ENCODE assay signal across 23 cellular contexts in genomic region chr10:8310930-8311329, GRCh38.
DNase-seq lines count a peak whose midpoint lies in the region; ATAC-seq and TF ChIP-seq lines count a peak whose summit lies in the region.
"Had no signal": no experiment of that assay in that cellular context is flagged by ENCODE, and none has a peak within 500 bp of the region (broad histone marks: within the 10 kb centered on the region; RNA-seq: fewer than 3 reads in every experiment).

No MANE protein-coding gene starts in this region.

- H2BK120ac ChIP-seq in neuronal stem cell (ENCODE audit: low read depth, low read length) = no peak overlapping the region

- H3K4me1 ChIP-seq in HEK293 (ENCODE audit: control insufficient read depth, insufficient read depth, low read length) (peaks cover 6% of the 10 kb centered on the region; the same call in 1 of the 2 replicates), endodermal cell (ENCODE audit: control insufficient read depth, insufficient read depth, low read length) (peaks cover 11% of the 10 kb centered on the region), neuronal stem cell (ENCODE audit: control insufficient read depth in 2 of 2, insufficient read depth in 1 of 2, low read depth in 1 of 2, low read length in 2 of 2) (peaks cover 2 to 5% of the 10 kb centered on the region in 2 donors)
- H3K4me1 ChIP-seq: BLaER1 had no signal

- no peak overlapping the region for H2AK5ac ChIP-seq in neuronal stem cell (ENCODE audit: low read depth, low read length)

- DNase-seq in endodermal cell (no peak), neuronal stem cell (ENCODE audit: low spot score) (no peak)
- DNase-seq in activated T-helper 2 cell treated with anti-CD3 and anti-CD28 coated beads, Interferon-gamma antibody, Interleukin-2, Interleukin-4, amounts not matched to agents 10 μg/mL and 5 μg/mL and 100 μg/mL, durations not matched to agents 14 hours and 24 hours and 36 hours (ENCODE audit: low spot score) = no peak
- DNase-seq: 8988T; ACHN; BE2C; C1 segment of cervical spinal cord; CD4-positive, alpha-beta memory T cell; CD4-positive, CD25-positive, alpha-beta regulatory T cell; CD8-positive, alpha-beta memory T cell; COR-L47; DMS 273 treated with DMSO at 0.1 percent for 48 hours; DMS153; DMS53; DMS79; DND-41; EL; GDM1 had no signal

- no peak overlapping the region for H3K27ac Mint-ChIP-seq in endodermal cell
- H3K27ac Mint-ChIP-seq in activated T-helper 2 cell treated with anti-CD3 and anti-CD28 coated beads, Interferon-gamma antibody, Interleukin-2, Interleukin-4, amounts not matched to agents 10 μg/mL and 5 μg/mL and 100 μg/mL, durations not matched to agents 14 hours and 24 hours and 36 hours = no peak overlapping the region
- H3K27ac Mint-ChIP-seq: CD14-positive monocyte; CD4-positive, alpha-beta memory T cell; CD4-positive, CD25-positive, alpha-beta regulatory T cell had no signal

- no peak overlapping the region for H2BK12ac ChIP-seq in neuronal stem cell (ENCODE audit: low read length)

- H2BK15ac ChIP-seq in neuronal stem cell (ENCODE audit: low read length) = no peak overlapping the region

- H2BK5ac ChIP-seq in neuronal stem cell (ENCODE audit: low read length) = no peak overlapping the region

- H3K4me2 ChIP-seq in neuronal stem cell (ENCODE audit: insufficient read depth, low read length, poor library complexity, severe bottlenecking) = no peak overlapping the region
- H3K4me2 ChIP-seq: BLaER1 had no signal

- TF ChIP-seq CTCF in HEK293 (tag by site-specific recombination; IDR thresholded peaks at IDR 0.05) (no peak), endodermal cell (conservative IDR thresholded peaks at IDR 0.05) (no peak)

- H3K27me3 ChIP-seq in endodermal cell (ENCODE audit: control insufficient read depth, insufficient read depth, low read length, poor library complexity, severe bottlenecking) (no peaks in the 10 kb centered on the region), neuronal stem cell (ENCODE audit: control insufficient read depth in 3 of 3, insufficient read depth in 3 of 3, low read depth in 1 of 3, low read length in 3 of 3) (no peaks in the 10 kb centered on the region)
- H3K27me3 ChIP-seq: BE2C, BLaER1 had no signal

- peaks cover 31% of the 10 kb centered on the region for H3K27me3 Mint-ChIP-seq in endodermal cell (ENCODE audit: insufficient read depth)
- no peaks in the 10 kb centered on the region for H3K27me3 Mint-ChIP-seq in activated T-helper 2 cell treated with anti-CD3 and anti-CD28 coated beads, Interferon-gamma antibody, Interleukin-2, Interleukin-4, amounts not matched to agents 10 μg/mL and 5 μg/mL and 100 μg/mL, durations not matched to agents 14 hours and 24 hours and 36 hours (ENCODE audit: low read depth)
- H3K27me3 Mint-ChIP-seq: CD4-positive, alpha-beta memory T cell had no signal

- WGBS in endodermal cell (ENCODE audit: insufficient coverage in 1 of 2, insufficient read length in 1 of 2), 2 experiments = 0% methylated on average over 1 of the region's 2 CpGs; no CpG with 5 or more reads in 1 of the 2 experiments
- no CpG with 5 or more reads among the region's 2 CpGs for WGBS in neuronal stem cell (ENCODE audit: extremely low coverage in 2 of 2, insufficient read length in 2 of 2, insufficient replicate concordance in 1 of 2), 2 donors

- no peaks in the 10 kb centered on the region for H3K9me3 ChIP-seq in HEK293 (ENCODE audit: control insufficient read depth, insufficient read depth, low read depth, low read length)
- H3K9me3 ChIP-seq in endodermal cell (ENCODE audit: control insufficient read depth, low read length) = no peaks in the 10 kb centered on the region
- no peaks in the 10 kb centered on the region for H3K9me3 ChIP-seq in neuronal stem cell (replicated peaks in 1 of 2; ENCODE audit: control insufficient read depth in 2 of 2, insufficient read depth in 1 of 2, low read depth in 1 of 2, low read length in 2 of 2)
- H3K9me3 ChIP-seq: BE2C, BLaER1 had no signal

- no peaks in the 10 kb centered on the region for H3K9me3 Mint-ChIP-seq in endodermal cell
- peaks cover 16% of the 10 kb centered on the region for H3K9me3 Mint-ChIP-seq in activated T-helper 2 cell treated with anti-CD3 and anti-CD28 coated beads, Interferon-gamma antibody, Interleukin-2, Interleukin-4, amounts not matched to agents 10 μg/mL and 5 μg/mL and 100 μg/mL, durations not matched to agents 14 hours and 24 hours and 36 hours
- H3K9me3 Mint-ChIP-seq: CD8-positive, alpha-beta memory T cell had no signal

- no peak overlapping the region for H3K4me3 Mint-ChIP-seq in endodermal cell
- H3K4me3 Mint-ChIP-seq in activated T-helper 2 cell treated with anti-CD3 and anti-CD28 coated beads, Interferon-gamma antibody, Interleukin-2, Interleukin-4, amounts not matched to agents 10 μg/mL and 5 μg/mL and 100 μg/mL, durations not matched to agents 14 hours and 24 hours and 36 hours (ENCODE audit: low read depth) = no peak overlapping the region
- H3K4me3 Mint-ChIP-seq: CD14-positive monocyte; CD4-positive, alpha-beta memory T cell; CD4-positive, CD25-positive, alpha-beta regulatory T cell; CD8-positive, alpha-beta memory T cell had no signal

- no peak for ATAC-seq in GM19395 (IDR thresholded peaks at IDR 0.05; ENCODE audit: unreplicated experiment)
- ATAC-seq: GM12878 had no signal

- H3K36me3 ChIP-seq in HEK293 (ENCODE audit: control insufficient read depth in 2 of 2, insufficient read depth in 1 of 2, low read length in 2 of 2) = no peaks in the 10 kb centered on the region
- H3K36me3 ChIP-seq in endodermal cell (ENCODE audit: control insufficient read depth, insufficient read depth, low read length) = no peaks in the 10 kb centered on the region
- H3K36me3 ChIP-seq in neuronal stem cell (replicated peaks in 1 of 2; ENCODE audit: control insufficient read depth in 2 of 2, insufficient read depth in 2 of 2, low read length in 2 of 2) = no peaks in the 10 kb centered on the region
- H3K36me3 ChIP-seq: BE2C, BLaER1 had no signal

- no peaks in the 10 kb centered on the region for H3K36me3 Mint-ChIP-seq in endodermal cell (ENCODE audit: low read depth)
- H3K36me3 Mint-ChIP-seq in activated T-helper 2 cell treated with anti-CD3 and anti-CD28 coated beads, Interferon-gamma antibody, Interleukin-2, Interleukin-4, amounts not matched to agents 10 μg/mL and 5 μg/mL and 100 μg/mL, durations not matched to agents 14 hours and 24 hours and 36 hours (ENCODE audit: low read depth) = peaks cover 28% of the 10 kb centered on the region
- H3K36me3 Mint-ChIP-seq: CD14-positive monocyte; CD4-positive, alpha-beta memory T cell; CD4-positive, CD25-positive, alpha-beta regulatory T cell; CD8-positive, alpha-beta memory T cell had no signal

- H3K79me1 ChIP-seq in neuronal stem cell (ENCODE audit: low read depth, low read length) = no peaks in the 10 kb centered on the region

- no peak overlapping the region for H3K14ac ChIP-seq in neuronal stem cell (ENCODE audit: low read length)

- H3K27ac ChIP-seq in HEK293 (ENCODE audit: extremely low read depth, low read depth, low read length) = no peak overlapping the region
- H3K27ac ChIP-seq in endodermal cell (ENCODE audit: low read depth, low read length) = no peak overlapping the region
- no peak overlapping the region for H3K27ac ChIP-seq in neuronal stem cell (replicated peaks; ENCODE audit: low read length)
- H3K27ac ChIP-seq: BLaER1 had no signal

- H3K18ac ChIP-seq in neuronal stem cell (ENCODE audit: low read length) = no peak overlapping the region

- H3K4me3 ChIP-seq in HEK293 (ENCODE audit: low read depth, low read length) (no peak overlapping the region), endodermal cell (ENCODE audit: low read length) (peak overlapping the region; percentile 32), neuronal stem cell (ENCODE audit: low read length in 2 of 2) (no peak overlapping the region)
- H3K4me3 ChIP-seq: BLaER1, GM12878 had no signal

- H4K8ac ChIP-seq in neuronal stem cell (ENCODE audit: low read depth, low read length) = no peak overlapping the region

- POLR2A ChIA-PET in HEK293 (lab: Yijun Ruan, JAX) = no interaction called here

- no peak overlapping the region for H3K4ac ChIP-seq in neuronal stem cell (ENCODE audit: low read length)

- intact Hi-C loops in activated T-helper 2 cell treated with anti-CD3 and anti-CD28 coated beads, Interferon-gamma antibody, Interleukin-2, Interleukin-4, amounts not matched to agents 10 μg/mL and 5 μg/mL and 100 μg/mL, durations not matched to agents 14 hours and 24 hours and 36 hours (cut with micrococcal nuclease) = no loop called here

- CTCF ChIA-PET in HEK293 (lab: Yijun Ruan, JAX) = no interaction called here

- H3K4me1 Mint-ChIP-seq in endodermal cell = peaks cover 26% of the 10 kb centered on the region
- peaks cover 63% of the 10 kb centered on the region for H3K4me1 Mint-ChIP-seq in activated T-helper 2 cell treated with anti-CD3 and anti-CD28 coated beads, Interferon-gamma antibody, Interleukin-2, Interleukin-4, amounts not matched to agents 10 μg/mL and 5 μg/mL and 100 μg/mL, durations not matched to agents 14 hours and 24 hours and 36 hours (ENCODE audit: low read depth)
- H3K4me1 Mint-ChIP-seq: CD14-positive monocyte had no signal

- H4K91ac ChIP-seq in neuronal stem cell (ENCODE audit: low read depth, low read length, poor library complexity) = peak overlapping the region; percentile 59

- H2AFZ ChIP-seq in neuronal stem cell (ENCODE audit: low read length) = no peak overlapping the region

- H3K9ac ChIP-seq in endodermal cell (ENCODE audit: extremely low read depth, low read length, poor library complexity, severe bottlenecking) (no peak overlapping the region), neuronal stem cell (ENCODE audit: low read depth, low read length, poor library complexity) (no peak overlapping the region)
- H3K9ac ChIP-seq: BLaER1 had no signal

- no peak overlapping the region for H3K23ac ChIP-seq in neuronal stem cell (ENCODE audit: low read depth, low read length, poor library complexity)

TF ChIP-seq in HEK293, 187 proteins besides CTCF, POLR2A, EP300 and RAD21:
- TF ChIP-seq SCRT2 (tag by site-specific recombination; IDR thresholded peaks at IDR 0.05) (peak; percentile 74), SCRT1 (tag by site-specific recombination; IDR thresholded peaks at IDR 0.05; ENCODE audit: borderline replicate concordance) (peak; percentile 61; the same call in 1 of the 2 replicates), BCL11A (tag by site-specific recombination; IDR thresholded peaks at IDR 0.05; ENCODE audit: low read depth) (no peak)
TF ChIP-seq in HEK293: peak in this region for 2.
